In the genomic region with DNA sequence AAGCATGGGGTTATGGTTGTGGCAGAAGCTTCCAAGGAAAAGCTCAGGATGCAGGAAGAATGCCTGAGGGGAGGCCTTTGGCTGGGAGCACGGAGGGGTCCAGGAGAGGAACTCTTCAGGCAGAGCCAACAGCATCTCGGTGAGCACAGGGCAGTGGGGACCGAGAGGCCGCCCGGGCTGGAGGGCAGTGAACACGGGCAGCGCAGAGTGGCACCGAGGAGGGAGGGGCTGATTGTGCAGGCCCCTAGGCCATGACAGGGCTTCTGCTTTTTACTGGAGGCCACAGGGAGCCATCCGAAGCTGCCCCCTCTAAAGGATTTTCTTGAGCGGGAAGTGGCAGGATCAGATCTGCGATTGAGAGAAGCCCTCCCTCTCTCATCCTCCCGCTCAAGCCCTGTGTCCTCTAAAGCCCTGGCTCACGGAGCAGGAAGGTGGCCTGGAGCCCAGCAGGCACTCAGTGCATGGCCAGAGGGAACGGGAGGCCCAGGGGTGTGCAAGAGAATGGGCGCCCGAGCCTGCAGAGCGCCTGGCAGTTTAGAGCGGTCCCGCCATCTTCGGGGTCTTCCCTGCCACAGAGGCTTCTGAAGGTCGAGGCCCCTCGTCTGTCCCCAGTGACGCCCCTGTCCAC, we compare ENCODE assay signal across 9 cellular contexts. TPM values are rescaled to one million over a fixed set of nuclear protein-coding genes. Genes with fewer than 3 reads are reported as not detected.
DNase-seq lines count a peak whose midpoint lies in the region; ATAC-seq and TF ChIP-seq lines count a peak whose summit lies in the region.
"Had no signal": no experiment of that assay in that cellular context is flagged by ENCODE, and none has a peak within 500 bp of the region (broad histone marks: within the 10 kb centered on the region; RNA-seq: fewer than 3 reads in every experiment).

No MANE protein-coding gene starts in this region.

- H3K27ac ChIP-seq in C4-2B (peak overlapping the region; percentile 12; the same call in 1 of the 2 replicates), OCI-LY7 (ENCODE audit: low read depth, low read length, poor library complexity, severe bottlenecking) (no peak overlapping the region)
- peak overlapping the region; percentile 48 for H3K27ac ChIP-seq in effector memory CD4-positive, alpha-beta T cell (ENCODE audit: insufficient read depth, low read length, poor library complexity, severe bottlenecking)

- H3K79me2 ChIP-seq in OCI-LY7 (ENCODE audit: insufficient read depth, low read depth, low read length): no peaks in the 10 kb centered on the region

- H3K27me3 ChIP-seq in effector memory CD4-positive, alpha-beta T cell (replicated peaks; ENCODE audit: control insufficient read depth, insufficient read depth, low read length, poor library complexity, severe bottlenecking): no peaks in the 10 kb centered on the region
- no peaks in the 10 kb centered on the region for H3K27me3 ChIP-seq in BE2C

- H3K27ac Mint-ChIP-seq in naive thymus-derived CD8-positive, alpha-beta T cell: peak overlapping the region in 8 of 10 donors; percentile 38 to 88 (median 85)
- H3K27ac Mint-ChIP-seq: mesothelial cell of epicardium had no signal

- H3K36me3 ChIP-seq in OCI-LY7 (ENCODE audit: insufficient read depth, low read length): no peaks in the 10 kb centered on the region
- H3K36me3 ChIP-seq in effector memory CD4-positive, alpha-beta T cell (ENCODE audit: control insufficient read depth, insufficient read depth, low read length): no peaks in the 10 kb centered on the region
- no peaks in the 10 kb centered on the region for H3K36me3 ChIP-seq in BE2C

- peaks cover 0 to 5% (median 3%) of the 10 kb centered on the region in 5 donors for H3K27me3 Mint-ChIP-seq in naive thymus-derived CD8-positive, alpha-beta T cell

- H3K9me2 ChIP-seq in OCI-LY7 (ENCODE audit: insufficient read depth, low read length): no peaks in the 10 kb centered on the region

- intact Hi-C loops in OCI-LY7 (cut with micrococcal nuclease; ENCODE audit: unreplicated experiment): loop anchor here (5.0 kb wide), 1 partner anchor 568 kb away; no protein-coding TSS in a partner anchor

- POLR2A ChIA-PET in OCI-LY7 (lab: Charles Lee): interaction anchor here (0.6 kb wide), 1 partner anchor 84 kb away, joined by 3 read pairs; no protein-coding TSS in a partner anchor
- POLR2A ChIA-PET in naive thymus-derived CD8-positive, alpha-beta T cell (lab: Charles Lee): interaction anchor here (0.6 kb wide), 1 partner anchor 567 kb away, joined by 3 read pairs; no protein-coding TSS in a partner anchor

- DNase-seq in OCI-LY7 (ENCODE audit: low spot score) (no peak), BE2C (no peak), LoVo (ENCODE audit: low spot score) (no peak)
- DNase-seq in effector memory CD4-positive, alpha-beta T cell: no peak
- DNase-seq in naive thymus-derived CD8-positive, alpha-beta T cell: peak in 2 of 10 donors; percentile 10 to 61

- ATAC-seq in naive thymus-derived CD8-positive, alpha-beta T cell: no peak
- no peak for ATAC-seq in HG02759 (IDR thresholded peaks at IDR 0.05; ENCODE audit: unreplicated experiment)
- no peak for ATAC-seq in GM21515 (IDR thresholded peaks at IDR 0.05; ENCODE audit: unreplicated experiment)

- no peaks in the 10 kb centered on the region for H4K20me1 ChIP-seq in OCI-LY7 (ENCODE audit: insufficient read depth, low read length)

- no peaks in the 10 kb centered on the region for H3K36me3 Mint-ChIP-seq in naive thymus-derived CD8-positive, alpha-beta T cell
- H3K36me3 Mint-ChIP-seq: mesothelial cell of epicardium had no signal

- H3K4me2 ChIP-seq in OCI-LY7 (ENCODE audit: low read length): peak overlapping the region; percentile 38

- no peak for TF ChIP-seq CTCF in C4-2B (conservative IDR thresholded peaks at IDR 0.05)
- no peak for TF ChIP-seq CTCF in OCI-LY7 (conservative IDR thresholded peaks at IDR 0.05; ENCODE audit: low read length)
- TF ChIP-seq CTCF in BE2C (IDR thresholded peaks at IDR 0.05; ENCODE audit: low read depth, low read length): no peak

- CTCF ChIA-PET in OCI-LY7 (lab: Charles Lee; ENCODE audit: unreplicated experiment): no interaction called here

- BruUV-seq in OCI-LY7 (replicated peaks; lab: Mats Ljungman, UMichigan): no TSS peak

- H3K9me3 Mint-ChIP-seq in naive thymus-derived CD8-positive, alpha-beta T cell: no peaks in the 10 kb centered on the region
- H3K9me3 Mint-ChIP-seq: mesothelial cell of epicardium had no signal

- peaks cover 25 to 41% (median 34%) of the 10 kb centered on the region in 4 donors for H3K4me1 Mint-ChIP-seq in naive thymus-derived CD8-positive, alpha-beta T cell

- no peak overlapping the region for H2AFZ ChIP-seq in OCI-LY7 (ENCODE audit: low read length)

- H3K4me3 Mint-ChIP-seq in naive thymus-derived CD8-positive, alpha-beta T cell: peak overlapping the region in 7 of 10 donors; percentile 12 to 75 (median 62)

- no peaks in the 10 kb centered on the region for H3K9me3 ChIP-seq in OCI-LY7 (ENCODE audit: low read length)
- no peaks in the 10 kb centered on the region for H3K9me3 ChIP-seq in effector memory CD4-positive, alpha-beta T cell (ENCODE audit: control insufficient read depth, low read length)
- H3K9me3 ChIP-seq in BE2C: no peaks in the 10 kb centered on the region

- H3K4me3 ChIP-seq in OCI-LY7 (ENCODE audit: low read depth, low read length, poor library complexity, severe bottlenecking) (no peak overlapping the region), BE2C (ENCODE audit: low read depth, low read length) (no peak overlapping the region)
- peak overlapping the region; percentile 14 for H3K4me3 ChIP-seq in effector memory CD4-positive, alpha-beta T cell (ENCODE audit: insufficient read depth, low read depth, low read length, poor library complexity, severe bottlenecking)

- no peaks in the 10 kb centered on the region for H3K4me1 ChIP-seq in OCI-LY7 (ENCODE audit: insufficient read depth, low read length, poor library complexity, severe bottlenecking)
- H3K4me1 ChIP-seq in effector memory CD4-positive, alpha-beta T cell (ENCODE audit: control insufficient read depth, insufficient read depth, low read length, poor library complexity, severe bottlenecking): peaks cover 17% of the 10 kb centered on the region
- no peaks in the 10 kb centered on the region for H3K4me1 ChIP-seq in BE2C

RNA-seq across cellular contexts. Expression of gene PPP1R21, which starts 20.6 kb away (rescaled TPM):
- total RNA-seq in OCI-LY7 (2014; rRNA removed; shearing (Covaris generic)): 12.7 and 13.6 TPM in 2 replicates
- total RNA-seq in OCI-LY7 (2022): 21.0 and 27.2 TPM in 2 replicates
- total RNA-seq in naive thymus-derived CD8-positive, alpha-beta T cell: 10 to 100 TPM; 40.4 to 46.2 TPM
- 10 to 100 TPM; 16.5 to 23.2 (median 22.0) TPM for polyA plus RNA-seq in naive thymus-derived CD8-positive, alpha-beta T cell
- polyA plus RNA-seq in BE2C (2012; ENCODE audit: insufficient read depth, insufficient read length, low read depth): 2.5 TPM
